In genomic region chr9:133759146-133759900, GRCh38 we compare ENCODE assay signal across 16 cellular contexts. TPM values are rescaled to one million over a fixed set of nuclear protein-coding genes. Genes with fewer than 3 reads are reported as not detected.
DNase-seq lines count a peak whose midpoint lies in the region; ATAC-seq and TF ChIP-seq lines count a peak whose summit lies in the region.
"Had no signal": no experiment of that assay in that cellular context is flagged by ENCODE, and none has a peak within 500 bp of the region (broad histone marks: within the 10 kb centered on the region; RNA-seq: fewer than 3 reads in every experiment).

No MANE protein-coding gene starts in this region.

- peaks cover 24% of the 10 kb centered on the region for H3K36me3 Mint-ChIP-seq in endodermal cell (ENCODE audit: low read depth)

- TF ChIP-seq CTCF in endodermal cell (conservative IDR thresholded peaks at IDR 0.05): no peak
- no peak for TF ChIP-seq CTCF in testis (IDR thresholded peaks at IDR 0.05)

- H3K4me1 ChIP-seq in endodermal cell (ENCODE audit: control insufficient read depth, insufficient read depth, low read length) (no peaks in the 10 kb centered on the region), testis (no peaks in the 10 kb centered on the region)
- H3K4me1 ChIP-seq: transverse colon had no signal

- peaks cover 2% of the 10 kb centered on the region for H3K27me3 Mint-ChIP-seq in endodermal cell (ENCODE audit: insufficient read depth)
- H3K27me3 Mint-ChIP-seq: activated CD4-positive, alpha-beta T cell treated with anti-CD3 and anti-CD28 coated beads, Interleukin-2, amount 10 ng/mL, durations not matched to agents 24 days and 14 days had no signal

- no peak overlapping the region for H3K4me3 Mint-ChIP-seq in endodermal cell
- H3K4me3 Mint-ChIP-seq: activated CD4-positive, alpha-beta T cell treated with anti-CD3 and anti-CD28 coated beads, Interleukin-2, amount 10 ng/mL, durations not matched to agents 24 days and 14 days; naive thymus-derived CD8-positive, alpha-beta T cell had no signal

- intact Hi-C loops in testis (cut with DNase I; ENCODE audit: low total_unique reads): no loop called here

- H3K36me3 ChIP-seq in endodermal cell (ENCODE audit: control insufficient read depth, insufficient read depth, low read length) (peaks cover 8% of the 10 kb centered on the region), testis (ENCODE audit: low read depth, missing control alignments) (no peaks in the 10 kb centered on the region)

- no peaks in the 10 kb centered on the region for H3K4me1 Mint-ChIP-seq in endodermal cell
- H3K4me1 Mint-ChIP-seq: activated CD4-positive, alpha-beta T cell treated with anti-CD3 and anti-CD28 coated beads, Interleukin-2, amount 10 ng/mL, durations not matched to agents 24 days and 14 days; naive thymus-derived CD8-positive, alpha-beta T cell had no signal

- H3K27ac ChIP-seq in endodermal cell (ENCODE audit: low read depth, low read length) (no peak overlapping the region), testis (no peak overlapping the region)
- H3K27ac ChIP-seq: esophagus muscularis mucosa, transverse colon had no signal

- TF ChIP-seq POLR2A in testis (IDR thresholded peaks at IDR 0.05): no peak

- no peak overlapping the region for H3K9ac ChIP-seq in endodermal cell (ENCODE audit: extremely low read depth, low read length, poor library complexity, severe bottlenecking)

- 91 to 93% methylated on average over 9 to 32 of the region's 32 CpGs for WGBS in endodermal cell (ENCODE audit: insufficient coverage in 1 of 2, insufficient read length in 1 of 2), 2 experiments
- 48 to 64% methylated on average over 19 to 32 of the region's 32 CpGs for WGBS in testis, 2 donors

- no peak overlapping the region for H3K27ac Mint-ChIP-seq in endodermal cell
- H3K27ac Mint-ChIP-seq: activated CD4-positive, alpha-beta T cell treated with anti-CD3 and anti-CD28 coated beads, Interleukin-2, amount 10 ng/mL, durations not matched to agents 24 days and 14 days; naive thymus-derived CD8-positive, alpha-beta T cell had no signal

- H3K9me3 Mint-ChIP-seq in endodermal cell: peaks cover 11% of the 10 kb centered on the region
- H3K9me3 Mint-ChIP-seq: activated CD4-positive, alpha-beta T cell treated with anti-CD3 and anti-CD28 coated beads, Interleukin-2, amount 10 ng/mL, durations not matched to agents 24 days and 14 days had no signal

- ATAC-seq in HG03378 (IDR thresholded peaks at IDR 0.05; ENCODE audit: unreplicated experiment): no peak
- ATAC-seq in GM19452 (IDR thresholded peaks at IDR 0.05; ENCODE audit: unreplicated experiment): no peak
- ATAC-seq: naive thymus-derived CD8-positive, alpha-beta T cell had no signal

- DNase-seq in activated CD4-positive, CD25-positive, alpha-beta regulatory T cell treated with anti-CD3 and anti-CD28 coated beads, Interleukin-2, amount 50 U/mL, for 72 hours: peak; percentile 9
- DNase-seq in activated CD4-positive, CD25-positive, alpha-beta regulatory T cell (lab: John Stamatoyannopoulos, UW): no peak
- DNase-seq in endodermal cell (peak; percentile 58), left kidney (ENCODE audit: low read depth, low spot score) (peak; percentile 41), testis (peak; percentile 48), MV-4-11 (lab: John Stamatoyannopoulos, UW) (no peak)
- DNase-seq: activated CD4-positive, alpha-beta T cell treated with anti-CD3 and anti-CD28 coated beads, Interleukin-2, amount 10 ng/mL, durations not matched to agents 24 days and 14 days; activated naive CD4-positive, alpha-beta T cell; NCI-H2171; T-helper 1 cell; transverse colon had no signal

- H3K9me3 ChIP-seq in endodermal cell (ENCODE audit: control insufficient read depth, low read length) (peaks cover 3% of the 10 kb centered on the region), testis (no peaks in the 10 kb centered on the region)
- H3K9me3 ChIP-seq: esophagus muscularis mucosa, transverse colon had no signal

- H3K27me3 ChIP-seq in endodermal cell (ENCODE audit: control insufficient read depth, insufficient read depth, low read length, poor library complexity, severe bottlenecking) (no peaks in the 10 kb centered on the region), testis (no peaks in the 10 kb centered on the region)

- no peak overlapping the region for H3K4me3 ChIP-seq in endodermal cell (ENCODE audit: low read length)
- H3K4me3 ChIP-seq in testis: no peak overlapping the region
- H3K4me3 ChIP-seq: esophagus muscularis mucosa, smooth muscle cell, transverse colon had no signal

RNA-seq across cellular contexts. Expression of gene SARDH, which starts 21.2 kb away (rescaled TPM):
- total RNA-seq in endodermal cell (10 to 100 TPM in 1 of 2 donors, 1 to 10 TPM in 1; 8.4 to 11.2 TPM), testis (1 to 10 TPM; 5.1 to 7.2 TPM)
- 6.2 TPM for polyA plus RNA-seq in endodermal cell (2013, experiment 1 of 2)
- 6.1 TPM for polyA plus RNA-seq in endodermal cell (2013, experiment 2 of 2)
- 2.6 TPM for polyA plus RNA-seq in testis (ENCODE audit: insufficient read depth, low read depth, low replicate concordance)

Comparison
In these comparisons a context has a peak if more than half of its experiments do, and no peak if none do; other contexts are left out.
1. DNase-seq: peak in activated CD4-positive, CD25-positive, alpha-beta regulatory T cell treated with anti-CD3 and anti-CD28 coated beads, Interleukin-2, amount 50 U/mL, for 72 hours (single experiment), endodermal cell (single experiment), left kidney (single experiment) and testis (single experiment); none in activated CD4-positive, CD25-positive, alpha-beta regulatory T cell (0 of 4) and MV-4-11 (single experiment).